8 cellular contexts compared by ENCODE assay signal in genomic region chr5:91382530-91383026, GRCh38. TPM values are rescaled to one million over a fixed set of nuclear protein-coding genes. Genes with fewer than 3 reads are reported as not detected.
DNase-seq lines count a peak whose midpoint lies in the region; ATAC-seq, FAIRE-seq and TF ChIP-seq lines count a peak whose summit lies in the region.

No MANE protein-coding gene starts in this region.

- H3K14ac ChIP-seq in mesenchymal stem cell (ENCODE audit: low read length in 2 of 2) = no peak overlapping the region

- TF ChIP-seq EP300 in suprapubic skin (IDR thresholded peaks at IDR 0.05) = no peak

- H2BK5ac ChIP-seq in mesenchymal stem cell (ENCODE audit: low read depth, low read length, poor library complexity, severe bottlenecking) = no peak overlapping the region

- peak overlapping the region; percentile 95 for H3K4me3 ChIP-seq in DOHH2 (ENCODE audit: low read length)
- peak overlapping the region; percentile 87 for H3K4me3 ChIP-seq in MG63
- peak overlapping the region; percentile 36 to 91 for H3K4me3 ChIP-seq in mesenchymal stem cell (ENCODE audit: insufficient read depth in 1 of 2, low read depth in 1 of 2, low read length in 2 of 2)
- peak overlapping the region; percentile 80 for H3K4me3 ChIP-seq in suprapubic skin

- no peak overlapping the region for H3K18ac ChIP-seq in mesenchymal stem cell (ENCODE audit: low read depth in 1 of 2, low read length in 2 of 2)

- H3F3A ChIP-seq in DOHH2 (ENCODE audit: control insufficient read depth, insufficient read depth) = peaks cover 23% of the 10 kb centered on the region

- no peak for TF ChIP-seq POLR2A in suprapubic skin (IDR thresholded peaks at IDR 0.05)

- no peak overlapping the region for H4K8ac ChIP-seq in mesenchymal stem cell (ENCODE audit: low read length)

- H3K79me2 ChIP-seq in DOHH2 (ENCODE audit: control insufficient read depth, low read length) = peaks cover 62% of the 10 kb centered on the region

- H2BK120ac ChIP-seq in mesenchymal stem cell (ENCODE audit: low read depth, low read length) = no peak overlapping the region

- peak overlapping the region; percentile 74 for H3K4me2 ChIP-seq in DOHH2 (ENCODE audit: low read length)
- H3K4me2 ChIP-seq in mesenchymal stem cell (ENCODE audit: low read length, poor library complexity, severe bottlenecking) = peak overlapping the region; percentile 4

- peak; percentile 44 for DNase-seq in MG63
- DNase-seq in T-helper 17 cell = peak in 1 of 3 donors; percentile 6
- DNase-seq in dermis blood vessel endothelial cell = peak; percentile 60
- DNase-seq in mesenchymal stem cell = peak; percentile 48
- DNase-seq in suprapubic skin (ENCODE audit: low spot score in 2 of 2) = no peak
- no peak for DNase-seq in GM19239 (ENCODE audit: insufficient read length, low spot score)

- no peak overlapping the region for H3K4ac ChIP-seq in mesenchymal stem cell (ENCODE audit: low read depth in 1 of 2, low read length in 2 of 2)

- H3K36me3 Mint-ChIP-seq in T-helper 17 cell (ENCODE audit: low read depth) = peaks cover 2% of the 10 kb centered on the region

- no peak for FAIRE-seq in GM19239 (lab: Jason Lieb, UNC)

- no peak overlapping the region for H3K23ac ChIP-seq in mesenchymal stem cell (ENCODE audit: low read length in 2 of 2)

- H3K9me3 ChIP-seq in DOHH2 (ENCODE audit: control insufficient read depth, insufficient read depth, low read length) (no peaks in the 10 kb centered on the region), MG63 (no peaks in the 10 kb centered on the region), T-helper 17 cell (ENCODE audit: control insufficient read depth, low read length, poor library complexity, severe bottlenecking) (no peaks in the 10 kb centered on the region), mesenchymal stem cell (ENCODE audit: control insufficient read depth, low read length) (no peaks in the 10 kb centered on the region), suprapubic skin (no peaks in the 10 kb centered on the region)

- H3K4me1 Mint-ChIP-seq in T-helper 17 cell = peaks cover 21% of the 10 kb centered on the region

- no peaks in the 10 kb centered on the region for H3K9me2 ChIP-seq in DOHH2 (replicated peaks; ENCODE audit: control insufficient read depth, low read length)

- no peaks in the 10 kb centered on the region for H3K79me1 ChIP-seq in mesenchymal stem cell (replicated peaks; ENCODE audit: low read length, poor library complexity, severe bottlenecking)

- no peak overlapping the region for H2BK15ac ChIP-seq in mesenchymal stem cell (ENCODE audit: low read depth, poor library complexity, severe bottlenecking)

- H4K20me1 ChIP-seq in DOHH2 (ENCODE audit: control insufficient read depth, insufficient read depth, low read depth, low read length) = no peaks in the 10 kb centered on the region

- peak overlapping the region; percentile 100 for H3K27ac Mint-ChIP-seq in T-helper 17 cell

- peak overlapping the region; percentile 99 for H3K9ac ChIP-seq in mesenchymal stem cell (ENCODE audit: low read length)

- 0% methylated on average over 8 of the region's 14 CpGs for WGBS in mesenchymal stem cell
- 0% methylated on average over 14 of the region's 14 CpGs for WGBS in suprapubic skin

- H3K27ac ChIP-seq in DOHH2 (ENCODE audit: low read depth, low read length) = peak overlapping the region; percentile 91
- peak overlapping the region; percentile 85 for H3K27ac ChIP-seq in mesenchymal stem cell (ENCODE audit: low read length, poor library complexity, severe bottlenecking)
- H3K27ac ChIP-seq in suprapubic skin = peak overlapping the region; percentile 99

- no peaks in the 10 kb centered on the region for H3K27me3 Mint-ChIP-seq in T-helper 17 cell

- TF ChIP-seq CTCF in DOHH2 (IDR thresholded peaks at IDR 0.05; ENCODE audit: low read depth, low read length, poor library complexity, severe bottlenecking) (no peak), suprapubic skin (IDR thresholded peaks at IDR 0.05) (no peak)

- no peak overlapping the region for H4K91ac ChIP-seq in mesenchymal stem cell (ENCODE audit: low read length)

- peaks cover 21% of the 10 kb centered on the region for H3K4me1 ChIP-seq in DOHH2 (ENCODE audit: control insufficient read depth, low read length)
- no peaks in the 10 kb centered on the region for H3K4me1 ChIP-seq in mesenchymal stem cell (ENCODE audit: control insufficient read depth, insufficient read depth, low read depth, low read length)
- peaks cover 30% of the 10 kb centered on the region for H3K4me1 ChIP-seq in suprapubic skin

- no peaks in the 10 kb centered on the region for H3K27me3 ChIP-seq in DOHH2 (ENCODE audit: control insufficient read depth, low read length)
- H3K27me3 ChIP-seq in MG63 = no peaks in the 10 kb centered on the region
- no peaks in the 10 kb centered on the region for H3K27me3 ChIP-seq in mesenchymal stem cell (ENCODE audit: control insufficient read depth in 1 of 2, insufficient read depth in 1 of 2, low read length in 2 of 2)
- no peaks in the 10 kb centered on the region for H3K27me3 ChIP-seq in suprapubic skin

- H2AK5ac ChIP-seq in mesenchymal stem cell (ENCODE audit: low read length, severe bottlenecking) = no peak overlapping the region

- H2AFZ ChIP-seq in mesenchymal stem cell (ENCODE audit: low read depth, low read length) = no peak overlapping the region

- no peak for ATAC-seq in T-helper 17 cell
- ATAC-seq in GM19328 (IDR thresholded peaks at IDR 0.05; ENCODE audit: unreplicated experiment) = no peak

- no peak overlapping the region for H2BK12ac ChIP-seq in mesenchymal stem cell (ENCODE audit: low read length in 2 of 2)

- peak overlapping the region; percentile 98 for H3K4me3 Mint-ChIP-seq in T-helper 17 cell

- H3K36me3 ChIP-seq in DOHH2 (ENCODE audit: control insufficient read depth, low read length) = peaks cover 41% of the 10 kb centered on the region
- H3K36me3 ChIP-seq in MG63 = peaks cover 34% of the 10 kb centered on the region
- H3K36me3 ChIP-seq in mesenchymal stem cell (ENCODE audit: control insufficient read depth in 1 of 2, insufficient read depth in 2 of 2, low read depth in 1 of 2, low read length in 2 of 2) = peaks cover 0 to 13% of the 10 kb centered on the region in 2 experiments
- H3K36me3 ChIP-seq in suprapubic skin = peaks cover 5% of the 10 kb centered on the region

RNA-seq across cellular contexts. Expression of gene ARRDC3, which starts 0.5 kb away (rescaled TPM):
- total RNA-seq in MG63 (2014; rRNA removed; shearing (Covaris generic); ENCODE audit: low replicate concordance) = 66.1 and 70.6 TPM in 2 replicates
- total RNA-seq in T-helper 17 cell = 100 to 1,000 TPM; 173 to 200 TPM
- 81.0 and 94.4 TPM in 2 replicates for total RNA-seq in dermis blood vessel endothelial cell
- polyA plus RNA-seq in mesenchymal stem cell (2013, experiment 1 of 2) = 32.4 TPM
- polyA plus RNA-seq in mesenchymal stem cell (2013, experiment 2 of 2) = 32.1 TPM
- total RNA-seq in suprapubic skin = 10 to 100 TPM; 30.1 to 84.4 (median 49.6) TPM

Comparison
In these comparisons a context has a peak if more than half of its experiments do, and no peak if none do; other contexts are left out.
1. DNase-seq: peak in MG63 (single experiment), dermis blood vessel endothelial cell (single experiment) and mesenchymal stem cell (single experiment); none in suprapubic skin (0 of 2) and GM19239 (single experiment).
2. Peak in every context shown above with its lines, with median percentiles within 50 percentile points of each other: H3K27ac ChIP-seq and H3K4me3 ChIP-seq.